ENCODE assay signal across 8 cellular contexts in genomic region chr3:27659279-27660021, GRCh38.
DNase-seq lines count a peak whose midpoint lies in the region; ATAC-seq and TF ChIP-seq lines count a peak whose summit lies in the region.

No MANE protein-coding gene starts in this region.

- no peaks in the 10 kb centered on the region for H3K27me3 ChIP-seq in ascending aorta

- intact Hi-C loops in ascending aorta (cut with DNase I) = no loop called here

- no peaks in the 10 kb centered on the region for H3K4me1 ChIP-seq in ascending aorta

- TF ChIP-seq CTCF in ascending aorta (IDR thresholded peaks at IDR 0.05) = peak; percentile 54 to 62 (median 59)

- H3K36me3 ChIP-seq in ascending aorta = no peaks in the 10 kb centered on the region

- DNase-seq in EL (peak; percentile 60), SK-N-DZ (ENCODE audit: low spot score) (peak; percentile 54), ascending aorta (ENCODE audit: low spot score in 2 of 2) (no peak), iPS-NIHi7 (ENCODE audit: extremely low spot score) (peak; percentile 81), NCI-H1930 (lab: John Stamatoyannopoulos, UW) (no peak)
- peak in 2 of 3 experiments; percentile 16 to 29 for DNase-seq in stimulated activated CD4-positive, alpha-beta T cell treated with anti-CD3 and anti-CD28 coated beads, TNF-alpha, amount 100 ng/mL, for 24 hours (ENCODE audit: low read depth in 3 of 3)

- no peaks in the 10 kb centered on the region for H3K9me3 ChIP-seq in ascending aorta

- no peak overlapping the region for H3K27ac ChIP-seq in ascending aorta

- peak; percentile 51 for ATAC-seq in GM19468 (IDR thresholded peaks at IDR 0.05; ENCODE audit: extremely low read depth, unreplicated experiment)
- ATAC-seq in HG03521 (IDR thresholded peaks at IDR 0.05; ENCODE audit: unreplicated experiment) = peak; percentile 79

- H3K4me3 ChIP-seq in ascending aorta = no peak overlapping the region

Comparison
In these comparisons a context has a peak if more than half of its experiments do, and no peak if none do; other contexts are left out.
1. DNase-seq: peak in EL (single experiment), SK-N-DZ (single experiment), iPS-NIHi7 (single experiment) and stimulated activated CD4-positive, alpha-beta T cell treated with anti-CD3 and anti-CD28 coated beads, TNF-alpha, amount 100 ng/mL, for 24 hours (2 of 3); none in ascending aorta (0 of 2) and NCI-H1930 (0 of 2).